In the genomic region with DNA sequence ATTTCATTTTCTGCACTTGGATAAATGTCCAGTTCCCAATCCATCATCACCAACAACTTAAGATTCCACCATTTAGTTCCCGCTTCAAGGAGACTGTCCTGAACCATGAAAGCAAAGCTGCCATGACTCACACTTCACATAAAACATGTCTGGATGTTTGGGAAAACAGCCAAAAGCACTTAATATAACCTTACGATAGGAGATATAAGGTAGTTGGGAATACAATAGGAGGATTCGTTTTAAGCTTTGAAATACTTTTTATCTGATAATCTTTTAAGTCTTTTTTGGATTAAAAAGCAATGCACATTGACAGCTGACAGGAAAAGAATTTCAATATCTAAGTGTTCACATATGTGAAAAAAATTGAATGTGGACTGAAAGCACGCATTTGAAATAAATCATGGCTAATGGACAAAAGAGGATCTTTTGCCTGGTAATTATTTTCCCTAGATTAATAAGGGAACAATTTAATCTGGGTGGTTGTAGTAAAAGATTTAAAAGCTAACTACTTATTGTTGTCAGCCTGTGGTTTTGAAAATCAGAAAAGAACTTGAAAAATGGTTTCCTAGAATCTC, we compare ENCODE assay signal across 12 cellular contexts. TPM values are rescaled to one million over a fixed set of nuclear protein-coding genes. Genes with fewer than 3 reads are reported as not detected.
A peak's percentile ranks its signal among the peaks of the same experiment; 100 is the strongest.
DNase-seq lines count a peak whose midpoint lies in the region; ATAC-seq and TF ChIP-seq lines count a peak whose summit lies in the region.
"Had no signal": no experiment of that assay in that cellular context is flagged by ENCODE, and none has a peak within 500 bp of the region (broad histone marks: within the 10 kb centered on the region; RNA-seq: fewer than 3 reads in every experiment).

No MANE protein-coding gene starts in this region.

- peak; percentile 42 for ATAC-seq in esophagus mucosa
- ATAC-seq in natural killer cell treated with Interleukin-12 subunit alpha and Interleukin-12 subunit beta and Interleukin-15 and Interleukin-18, amount 100 ng/mL, for 72 hours = no peak

- no peak overlapping the region for H3K4me3 Mint-ChIP-seq in natural killer cell treated with Interleukin-12 subunit alpha and Interleukin-12 subunit beta and Interleukin-15 and Interleukin-18, amount 100 ng/mL, for 72 hours
- H3K4me3 Mint-ChIP-seq: endodermal cell had no signal

- peaks cover 42 to 57% of the 10 kb centered on the region in 2 donors for H3K27me3 Mint-ChIP-seq in natural killer cell treated with Interleukin-12 subunit alpha and Interleukin-12 subunit beta and Interleukin-15 and Interleukin-18, amount 100 ng/mL, for 72 hours

- H3K9me3 Mint-ChIP-seq in natural killer cell treated with Interleukin-12 subunit alpha and Interleukin-12 subunit beta and Interleukin-15 and Interleukin-18, amount 100 ng/mL, for 72 hours = no peaks in the 10 kb centered on the region
- H3K9me3 Mint-ChIP-seq: endodermal cell had no signal

- no peaks in the 10 kb centered on the region for H3K36me3 Mint-ChIP-seq in natural killer cell treated with Interleukin-12 subunit alpha and Interleukin-12 subunit beta and Interleukin-15 and Interleukin-18, amount 100 ng/mL, for 72 hours

- TF ChIP-seq POLR2A in erythroblast (IDR thresholded peaks at IDR 0.05; ENCODE audit: low read length) = no peak

- H3K27ac Mint-ChIP-seq in natural killer cell treated with Interleukin-12 subunit alpha and Interleukin-12 subunit beta and Interleukin-15 and Interleukin-18, amount 100 ng/mL, for 72 hours = peak overlapping the region in 1 of 2 donors; percentile 24
- H3K27ac Mint-ChIP-seq: endodermal cell had no signal

- peaks cover 4 to 11% of the 10 kb centered on the region in 2 donors for H3K4me1 Mint-ChIP-seq in natural killer cell treated with Interleukin-12 subunit alpha and Interleukin-12 subunit beta and Interleukin-15 and Interleukin-18, amount 100 ng/mL, for 72 hours (ENCODE audit: low read depth in 2 of 2)
- H3K4me1 Mint-ChIP-seq: endodermal cell had no signal

- DNase-seq in DMS 273 treated with DMSO at 0.1 percent for 48 hours (lab: John Stamatoyannopoulos, UW) = peak; percentile 24
- DNase-seq in NCI-H226 = peak; percentile 89
- DNase-seq in pulmonary artery endothelial cell (ENCODE audit: low read depth, low spot score) = peak; percentile 50
- no peak for DNase-seq in stimulated activated CD4-positive, alpha-beta T cell treated with anti-CD3 and anti-CD28 coated beads, Interleukin-2, amount 100 ng/mL, for 24 hours
- no peak for DNase-seq in natural killer cell treated with Interleukin-12 subunit alpha and Interleukin-12 subunit beta and Interleukin-15 and Interleukin-18, amount 100 ng/mL, for 72 hours (ENCODE audit: low spot score)
- no peak for DNase-seq in NCI-H2227 (lab: John Stamatoyannopoulos, UW; ENCODE audit: unreplicated experiment)
- no peak for DNase-seq in erythroblast (lab: John Stamatoyannopoulos, UW)
- DNase-seq: activated gamma-delta T cell, endodermal cell, NCI-H526 treated with DMSO at 0.1 percent for 48 hours had no signal

RNA-seq across cellular contexts. Expression of a gene that starts 17.3 kb away (rescaled TPM):
- total RNA-seq in esophagus mucosa = 13.4 TPM
- total RNA-seq in pulmonary artery endothelial cell = 6.3 and 16.9 TPM in 2 replicates
- not detected for total RNA-seq in natural killer cell treated with Interleukin-12 subunit alpha and Interleukin-12 subunit beta and Interleukin-15 and Interleukin-18, amount 100 ng/mL, for 72 hours

RNA-seq across cellular contexts. Expression of a gene that starts 56.7 kb away (rescaled TPM):
- total RNA-seq in esophagus mucosa (not detected), pulmonary artery endothelial cell (not detected in 2 replicates)
- total RNA-seq in natural killer cell treated with Interleukin-12 subunit alpha and Interleukin-12 subunit beta and Interleukin-15 and Interleukin-18, amount 100 ng/mL, for 72 hours = not detected
- total RNA-seq: endodermal cell, urinary bladder had no signal

Comparison
In these comparisons a context has a peak if more than half of its experiments do, and no peak if none do; other contexts are left out.
1. DNase-seq: peak in DMS 273 treated with DMSO at 0.1 percent for 48 hours (single experiment), NCI-H226 (single experiment) and pulmonary artery endothelial cell (single experiment); none in stimulated activated CD4-positive, alpha-beta T cell treated with anti-CD3 and anti-CD28 coated beads, Interleukin-2, amount 100 ng/mL, for 24 hours (0 of 2), natural killer cell treated with Interleukin-12 subunit alpha and Interleukin-12 subunit beta and Interleukin-15 and Interleukin-18, amount 100 ng/mL, for 72 hours (single experiment), NCI-H2227 (single experiment) and erythroblast (0 of 2).